Comparison of ENCODE assay signal across 11 cellular contexts in genomic region chr6:132392792-132393191, GRCh38. TPM values are rescaled to one million over a fixed set of nuclear protein-coding genes. Genes with fewer than 3 reads are reported as not detected.
DNase-seq lines count a peak whose midpoint lies in the region; ATAC-seq and TF ChIP-seq lines count a peak whose summit lies in the region.
"Had no signal": no experiment of that assay in that cellular context is flagged by ENCODE, and none has a peak within 500 bp of the region (broad histone marks: within the 10 kb centered on the region; RNA-seq: fewer than 3 reads in every experiment).

No MANE protein-coding gene starts in this region.

- TF ChIP-seq RAD21 in Ishikawa (IDR thresholded peaks at IDR 0.05; ENCODE audit: low read depth) (peak; percentile 42; the same call in 1 of the 2 replicates), liver (IDR thresholded peaks at IDR 0.05) (peak; percentile 72 to 74)

- H3K4me1 Mint-ChIP-seq in Caco-2 (ENCODE audit: low read depth, unreplicated experiment) = no peaks in the 10 kb centered on the region
- H3K4me1 Mint-ChIP-seq in brain = peaks cover 48% of the 10 kb centered on the region

- H3K4me1 ChIP-seq in Caco-2 = no peaks in the 10 kb centered on the region
- no peaks in the 10 kb centered on the region for H3K4me1 ChIP-seq in liver (ENCODE audit: control insufficient read depth in 4 of 4, insufficient read depth in 4 of 4, low read length in 3 of 4)

- H3K27ac Mint-ChIP-seq in Caco-2 (ENCODE audit: unreplicated experiment) (no peak overlapping the region), brain (peak overlapping the region in 3 of 5 experiments; percentile 85 to 99 (median 94))

- BruUV-seq in Caco-2 (replicated peaks; lab: Mats Ljungman, UMichigan) = no TSS peak

- H3K9ac ChIP-seq in liver (ENCODE audit: low read depth in 1 of 2, low read length in 2 of 2) = no peak overlapping the region

- WGBS in liver = 95% methylated on average over 2 of the region's 2 CpGs

- H3K4me3 ChIP-seq in Caco-2 (ENCODE audit: low read depth, low read length) = no peak overlapping the region
- H3K4me3 ChIP-seq in liver (ENCODE audit: low read depth in 1 of 3, low read length in 3 of 3) = no peak overlapping the region

- no peak for TF ChIP-seq EP300 in Ishikawa (IDR thresholded peaks at IDR 0.05; ENCODE audit: borderline replicate concordance)

- intact Hi-C loops in Caco-2 (cut with micrococcal nuclease; ENCODE audit: unreplicated experiment) = loop anchor here (1.0 kb wide), 2 partner anchors 92 to 113 kb away; no protein-coding TSS in a partner anchor

- POLR2A ChIA-PET in Caco-2 (lab: Charles Lee) = no interaction called here

- no peaks in the 10 kb centered on the region for H3K36me3 ChIP-seq in Caco-2 (ENCODE audit: control insufficient read depth, insufficient read depth, low read length)
- H3K36me3 ChIP-seq in liver (ENCODE audit: control insufficient read depth in 4 of 4, insufficient read depth in 3 of 4, low read depth in 1 of 4, low read length in 3 of 4) = no peaks in the 10 kb centered on the region

- H3K9me3 ChIP-seq in Caco-2 = no peaks in the 10 kb centered on the region
- peaks cover 0 to 3% (median 0%) of the 10 kb centered on the region in 4 donors for H3K9me3 ChIP-seq in liver (ENCODE audit: control insufficient read depth in 4 of 4, low read length in 3 of 4)

- no peak for ATAC-seq in HG03039 (IDR thresholded peaks at IDR 0.05; ENCODE audit: unreplicated experiment)
- no peak for ATAC-seq in GM21526 (IDR thresholded peaks at IDR 0.05; ENCODE audit: low FRiP score, unreplicated experiment)
- no peak for ATAC-seq in HG02884 (IDR thresholded peaks at IDR 0.05; ENCODE audit: unreplicated experiment)

- H3K9me3 Mint-ChIP-seq in Caco-2 (ENCODE audit: unreplicated experiment) (no peaks in the 10 kb centered on the region), brain (peaks cover 32 to 52% (median 38%) of the 10 kb centered on the region in 5 experiments)

- H3K27me3 Mint-ChIP-seq in Caco-2 (ENCODE audit: insufficient read depth, unreplicated experiment) (peaks cover 23% of the 10 kb centered on the region), brain (peaks cover 8% of the 10 kb centered on the region)

- H3K36me3 Mint-ChIP-seq in Caco-2 (ENCODE audit: insufficient read depth, unreplicated experiment) (no peaks in the 10 kb centered on the region), brain (peaks cover 54% of the 10 kb centered on the region)

- H3K4me3 Mint-ChIP-seq in Caco-2 (ENCODE audit: unreplicated experiment) (no peak overlapping the region), brain (peak overlapping the region in 2 of 5 experiments; percentile 74 to 79)

- DNase-seq in Caco-2 (peak in 1 of 2 experiments; percentile 37), GDM1 (lab: John Stamatoyannopoulos, UW) (no peak)
- DNase-seq: activated naive CD4-positive, alpha-beta T cell treated with Interleukin-2 at 50 U/mL for 16 hours; foreskin melanocyte; NCI-H187 treated with DMSO at 0.1 percent for 48 hours had no signal

- no peaks in the 10 kb centered on the region for H3K27me3 ChIP-seq in Caco-2 (replicated peaks; ENCODE audit: control insufficient read depth, insufficient read depth, low read length)
- H3K27me3 ChIP-seq in liver (ENCODE audit: control insufficient read depth in 4 of 4, insufficient read depth in 4 of 4, low read length in 3 of 4) = peaks cover 0 to 3% (median 0%) of the 10 kb centered on the region in 4 donors

- CTCF ChIA-PET in Caco-2 (lab: Charles Lee) = interaction anchor here (0.6 to 1.3 kb wide), 4 partner anchors 62 to 113 kb away, joined by 3 to 10 read pairs (median 4); no protein-coding TSS in a partner anchor

- no peak overlapping the region for H3K27ac ChIP-seq in liver (ENCODE audit: low read depth in 1 of 2, low read length in 2 of 2)

- TF ChIP-seq CTCF in Caco-2 (IDR thresholded peaks at IDR 0.05; ENCODE audit: insufficient read depth in 1 of 2, low read depth in 1 of 2, low read length in 1 of 2, severe bottlenecking in 1 of 2, unreplicated experiment in 1 of 2) = peak; percentile 45 to 59
- no peak for TF ChIP-seq CTCF in brain (conservative IDR thresholded peaks at IDR 0.05)
- TF ChIP-seq CTCF in liver (IDR thresholded peaks at IDR 0.05; ENCODE audit: low read depth, low read length, missing input control) = peak; percentile 37

TF ChIP-seq in Ishikawa, 13 proteins besides CTCF, POLR2A, EP300 and RAD21 (continues in another document):
- no peak for TF ChIP-seq TEAD4 (IDR thresholded peaks at IDR 0.05)
- TF ChIP-seq CEBPB (IDR thresholded peaks at IDR 0.05) = no peak
- TF ChIP-seq, protein P1, sequence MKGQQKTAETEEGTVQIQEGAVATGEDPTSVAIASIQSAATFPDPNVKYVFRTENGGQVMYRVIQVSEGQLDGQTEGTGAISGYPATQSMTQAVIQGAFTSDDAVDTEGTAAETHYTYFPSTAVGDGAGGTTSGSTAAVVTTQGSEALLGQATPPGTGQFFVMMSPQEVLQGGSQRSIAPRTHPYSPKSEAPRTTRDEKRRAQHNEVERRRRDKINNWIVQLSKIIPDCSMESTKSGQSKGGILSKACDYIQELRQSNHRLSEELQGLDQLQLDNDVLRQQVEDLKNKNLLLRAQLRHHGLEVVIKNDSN (IDR thresholded peaks at IDR 0.05) = no peak
- no peak for TF ChIP-seq TAF1 (IDR thresholded peaks at IDR 0.05; ENCODE audit: low read depth)
- no peak for TF ChIP-seq TCF12 (IDR thresholded peaks at IDR 0.05; ENCODE audit: low read depth)
- TF ChIP-seq EGR1 (IDR thresholded peaks at IDR 0.05) = no peak
- TF ChIP-seq YY1 (IDR thresholded peaks at IDR 0.05; ENCODE audit: low read depth) = no peak
- TF ChIP-seq, protein P2, sequence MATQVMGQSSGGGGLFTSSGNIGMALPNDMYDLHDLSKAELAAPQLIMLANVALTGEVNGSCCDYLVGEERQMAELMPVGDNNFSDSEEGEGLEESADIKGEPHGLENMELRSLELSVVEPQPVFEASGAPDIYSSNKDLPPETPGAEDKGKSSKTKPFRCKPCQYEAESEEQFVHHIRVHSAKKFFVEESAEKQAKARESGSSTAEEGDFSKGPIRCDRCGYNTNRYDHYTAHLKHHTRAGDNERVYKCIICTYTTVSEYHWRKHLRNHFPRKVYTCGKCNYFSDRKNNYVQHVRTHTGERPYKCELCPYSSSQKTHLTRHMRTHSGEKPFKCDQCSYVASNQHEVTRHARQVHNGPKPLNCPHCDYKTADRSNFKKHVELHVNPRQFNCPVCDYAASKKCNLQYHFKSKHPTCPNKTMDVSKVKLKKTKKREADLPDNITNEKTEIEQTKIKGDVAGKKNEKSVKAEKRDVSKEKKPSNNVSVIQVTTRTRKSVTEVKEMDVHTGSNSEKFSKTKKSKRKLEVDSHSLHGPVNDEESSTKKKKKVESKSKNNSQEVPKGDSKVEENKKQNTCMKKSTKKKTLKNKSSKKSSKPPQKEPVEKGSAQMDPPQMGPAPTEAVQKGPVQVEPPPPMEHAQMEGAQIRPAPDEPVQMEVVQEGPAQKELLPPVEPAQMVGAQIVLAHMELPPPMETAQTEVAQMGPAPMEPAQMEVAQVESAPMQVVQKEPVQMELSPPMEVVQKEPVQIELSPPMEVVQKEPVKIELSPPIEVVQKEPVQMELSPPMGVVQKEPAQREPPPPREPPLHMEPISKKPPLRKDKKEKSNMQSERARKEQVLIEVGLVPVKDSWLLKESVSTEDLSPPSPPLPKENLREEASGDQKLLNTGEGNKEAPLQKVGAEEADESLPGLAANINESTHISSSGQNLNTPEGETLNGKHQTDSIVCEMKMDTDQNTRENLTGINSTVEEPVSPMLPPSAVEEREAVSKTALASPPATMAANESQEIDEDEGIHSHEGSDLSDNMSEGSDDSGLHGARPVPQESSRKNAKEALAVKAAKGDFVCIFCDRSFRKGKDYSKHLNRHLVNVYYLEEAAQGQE (IDR thresholded peaks at IDR 0.05; ENCODE audit: low read depth) = no peak

TF ChIP-seq in liver, 16 proteins besides CTCF, POLR2A, EP300 and RAD21:
- TF ChIP-seq, protein P3, sequence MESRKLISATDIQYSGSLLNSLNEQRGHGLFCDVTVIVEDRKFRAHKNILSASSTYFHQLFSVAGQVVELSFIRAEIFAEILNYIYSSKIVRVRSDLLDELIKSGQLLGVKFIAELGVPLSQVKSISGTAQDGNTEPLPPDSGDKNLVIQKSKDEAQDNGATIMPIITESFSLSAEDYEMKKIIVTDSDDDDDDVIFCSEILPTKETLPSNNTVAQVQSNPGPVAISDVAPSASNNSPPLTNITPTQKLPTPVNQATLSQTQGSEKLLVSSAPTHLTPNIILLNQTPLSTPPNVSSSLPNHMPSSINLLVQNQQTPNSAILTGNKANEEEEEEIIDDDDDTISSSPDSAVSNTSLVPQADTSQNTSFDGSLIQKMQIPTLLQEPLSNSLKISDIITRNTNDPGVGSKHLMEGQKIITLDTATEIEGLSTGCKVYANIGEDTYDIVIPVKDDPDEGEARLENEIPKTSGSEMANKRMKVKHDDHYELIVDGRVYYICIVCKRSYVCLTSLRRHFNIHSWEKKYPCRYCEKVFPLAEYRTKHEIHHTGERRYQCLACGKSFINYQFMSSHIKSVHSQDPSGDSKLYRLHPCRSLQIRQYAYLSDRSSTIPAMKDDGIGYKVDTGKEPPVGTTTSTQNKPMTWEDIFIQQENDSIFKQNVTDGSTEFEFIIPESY (IDR thresholded peaks at IDR 0.05) = no peak
- no peak for TF ChIP-seq TAF1 (conservative IDR thresholded peaks at IDR 0.05)
- no peak for TF ChIP-seq NR2F2 (IDR thresholded peaks at IDR 0.05)
- no peak for TF ChIP-seq FOXA1 (IDR thresholded peaks at IDR 0.05)
- no peak for TF ChIP-seq JUND (IDR thresholded peaks at IDR 0.05)
- TF ChIP-seq RXRA (IDR thresholded peaks at IDR 0.05) = no peak
- TF ChIP-seq HNF4A (conservative IDR thresholded peaks at IDR 0.05) = no peak
- TF ChIP-seq YY1 (IDR thresholded peaks at IDR 0.05) = no peak
- TF ChIP-seq EGR1 (IDR thresholded peaks at IDR 0.05; ENCODE audit: low read depth in 2 of 2) = no peak

RNA-seq across cellular contexts. Expression of gene MOXD1, which starts 8.5 kb away (rescaled TPM):
- 0.09 TPM in 1 of 2 replicates, not detected in the other for total RNA-seq in Caco-2 (2022)
- polyA plus RNA-seq in brain (ENCODE audit: insufficient read depth, low read depth, low replicate concordance) = 3.3 TPM
- total RNA-seq in liver = under 1 TPM; 0.23 to 0.25 TPM
- under 1 TPM; 0.14 to 0.48 TPM for polyA plus RNA-seq in liver

Comparison
In these comparisons a context has a peak if more than half of its experiments do, and no peak if none do; other contexts are left out.
1. CTCF ChIP-seq: peak in Caco-2 (2 of 2) and liver (single experiment); none in brain (0 of 2).